In genomic region chr22:49079743-49080500, GRCh38 we compare ENCODE assay signal across 23 cellular contexts.
"Had no signal": no experiment of that assay in that cellular context is flagged by ENCODE, and none has a peak within 500 bp of the region (broad histone marks: within the 10 kb centered on the region; RNA-seq: fewer than 3 reads in every experiment).

No MANE protein-coding gene starts in this region.

- H3K4me2 ChIP-seq: smooth muscle cell had no signal

- H3K27me3 ChIP-seq: colonic mucosa, gastrocnemius medialis, pancreas, transverse colon had no signal

- H3K4me1 ChIP-seq: colonic mucosa, gastrocnemius medialis, left lung, pancreas, suprapubic skin, transverse colon had no signal

- H3K36me3 ChIP-seq: colonic mucosa, gastrocnemius medialis, left lung, pancreas, suprapubic skin, transverse colon had no signal

- H3K9me3 ChIP-seq: colonic mucosa, gastrocnemius medialis, left lung, pancreas, suprapubic skin, transverse colon had no signal

- FAIRE-seq: keratinocyte, pancreas had no signal

- ATAC-seq: esophagus mucosa; gastrocnemius medialis; left lung; naive thymus-derived CD8-positive, alpha-beta T cell; pancreas; sciatic nerve; stimulated activated naive CD8-positive, alpha-beta T cell treated with anti-CD3 and anti-CD28 coated beads, Interleukin-15, amount 100 ng/mL, for 72 hours had no signal

- H3K4me3 ChIP-seq: colonic mucosa, gastrocnemius medialis, left lung, pancreas, smooth muscle cell, suprapubic skin, transverse colon had no signal

- H3K27ac ChIP-seq: colonic mucosa, epithelial cell of prostate, gastrocnemius medialis, left lung, pancreas, suprapubic skin, transverse colon had no signal

- DNase-seq: colonic mucosa; effector CD8-positive, alpha-beta T cell; endodermal cell; foreskin fibroblast; gastrocnemius medialis; left lung; nephron progenitor cell; occipital lobe; stimulated activated CD4-positive, alpha-beta T cell treated with anti-CD3 and anti-CD28 coated beads, Interleukin-12 subunit alpha, Interleukin-12 subunit beta, amount 100 ng/mL, for 4 hours; stimulated activated CD4-positive, alpha-beta T cell treated with anti-CD3 and anti-CD28 coated beads, Interleukin-1b, Interleukin-23, amount 100 ng/mL, for 48 hours; stimulated activated CD4-positive, alpha-beta T cell treated with anti-CD3 and anti-CD28 coated beads, Interleukin-4, amount 100 ng/mL, for 1 hour; stimulated activated CD8-positive, alpha-beta memory T cell treated with anti-CD3 and anti-CD28 coated beads, Interleukin-4, amount 100 ng/mL, for 48 hours; stimulated activated naive CD4-positive, alpha-beta T cell; stimulated activated naive CD8-positive, alpha-beta T cell treated with anti-CD3 and anti-CD28 coated beads, Interleukin-15, amount 100 ng/mL, for 72 hours; transverse colon had no signal
